Comparison of ENCODE assay signal across 13 cellular contexts in the genomic region with DNA sequence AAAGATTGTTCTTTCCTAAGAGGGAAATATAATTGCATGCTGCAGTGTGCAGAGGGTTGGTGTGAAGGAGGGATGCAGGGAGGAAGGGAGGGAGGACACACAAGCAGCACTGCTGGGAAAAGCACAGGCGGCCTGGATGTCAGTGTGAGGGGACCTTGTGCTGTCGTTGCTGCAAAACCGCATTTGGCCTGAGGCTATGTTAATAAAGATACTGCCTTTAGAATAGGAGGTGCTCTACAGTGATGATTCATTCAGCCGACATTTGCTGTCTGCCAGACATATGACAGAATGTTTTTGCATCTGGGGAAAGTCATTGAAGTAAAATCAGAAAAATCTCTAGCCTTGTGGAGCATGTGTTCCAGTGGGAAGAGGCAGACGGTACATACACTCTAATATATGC. TPM values are rescaled to one million over a fixed set of nuclear protein-coding genes. Genes with fewer than 3 reads are reported as not detected.
DNase-seq lines count a peak whose midpoint lies in the region; FAIRE-seq and TF ChIP-seq lines count a peak whose summit lies in the region.
"Had no signal": no experiment of that assay in that cellular context is flagged by ENCODE, and none has a peak within 500 bp of the region (broad histone marks: within the 10 kb centered on the region; RNA-seq: fewer than 3 reads in every experiment).

No MANE protein-coding gene starts in this region.

- H2AK5ac ChIP-seq in H9 (ENCODE audit: insufficient read length, low read length), result no peak overlapping the region

- no peak overlapping the region for H4K91ac ChIP-seq in H9 (ENCODE audit: insufficient read length, low read depth, low read length)

- no CpG with 5 or more reads among the region's 5 CpGs for WGBS in H9 (ENCODE audit: extremely low coverage, insufficient read length, low lambda C conversion rate)
- 81 to 84% (median 82%) methylated on average over 5 of the region's 5 CpGs for WGBS in small intestine, 3 donors

- H2BK120ac ChIP-seq in H9 (ENCODE audit: low read depth, low read length, poor library complexity, severe bottlenecking), result no peak overlapping the region

- peaks cover 7% of the 10 kb centered on the region for H3K23me2 ChIP-seq in H9 (ENCODE audit: insufficient read length, low read depth, low read length, poor library complexity, severe bottlenecking)

- H3K9me3 ChIP-seq in H9 (ENCODE audit: control insufficient read depth, low read depth, low read length) (no peaks in the 10 kb centered on the region), small intestine (ENCODE audit: control insufficient read depth, low read depth) (no peaks in the 10 kb centered on the region)
- H3K9me3 ChIP-seq: transverse colon had no signal

- H3K56ac ChIP-seq in H9 (ENCODE audit: insufficient read length, low read depth, low read length), result no peak overlapping the region

- no peak overlapping the region for H3K4me2 ChIP-seq in H9 (ENCODE audit: insufficient read depth, insufficient read length, low read length)

- no peak overlapping the region for H2BK5ac ChIP-seq in H9 (ENCODE audit: insufficient read length, low read length)

- H3K79me2 ChIP-seq in H9 (ENCODE audit: insufficient read depth, low read length), result no peaks in the 10 kb centered on the region

- H3K4me1 ChIP-seq in H9 (ENCODE audit: insufficient read depth, low read length) (no peaks in the 10 kb centered on the region; the same call in 1 of the 2 replicates), small intestine (ENCODE audit: control insufficient read depth in 2 of 2, insufficient read depth in 1 of 2, low read depth in 1 of 2, low read length in 1 of 2) (peaks cover 0 to 3% of the 10 kb centered on the region in 2 donors)

- H3K36me3 ChIP-seq in small intestine (ENCODE audit: control insufficient read depth in 2 of 2, insufficient read depth in 2 of 2, low read length in 2 of 2), result no peaks in the 10 kb centered on the region
- H3K36me3 ChIP-seq: transverse colon had no signal

- no peak overlapping the region for H3K27ac ChIP-seq in H9 (ENCODE audit: insufficient read length, low read depth, low read length)
- no peak overlapping the region for H3K27ac ChIP-seq in small intestine (ENCODE audit: low read depth in 1 of 2, low read length in 1 of 2)
- H3K27ac ChIP-seq: transverse colon had no signal

- no peak overlapping the region for H3K27ac Mint-ChIP-seq in H9
- H3K27ac Mint-ChIP-seq: activated naive CD8-positive, alpha-beta T cell had no signal

- TF ChIP-seq CTCF in AG10803 (conservative IDR thresholded peaks at IDR 0.05; ENCODE audit: low read length) (no peak), H9 (conservative IDR thresholded peaks at IDR 0.05) (no peak)

- no peak overlapping the region for H3K23ac ChIP-seq in H9 (ENCODE audit: insufficient read length, low read depth, low read length)

- H3K4me3 Mint-ChIP-seq in H9, result no peak overlapping the region
- H3K4me3 Mint-ChIP-seq: activated naive CD8-positive, alpha-beta T cell had no signal

- H3K27me3 ChIP-seq in H9 (ENCODE audit: insufficient read depth, low read length) (peaks cover 6% of the 10 kb centered on the region; the same call in 1 of the 2 replicates), small intestine (ENCODE audit: control insufficient read depth in 2 of 2, insufficient read depth in 2 of 2, low read length in 2 of 2) (no peaks in the 10 kb centered on the region)

- H3K4me3 ChIP-seq in AG10803 (ENCODE audit: low read length) (no peak overlapping the region), small intestine (ENCODE audit: low read depth in 1 of 2, low read length in 2 of 2) (no peak overlapping the region)
- H3K4me3 ChIP-seq: transverse colon had no signal

- no peak overlapping the region for H3K18ac ChIP-seq in H9 (ENCODE audit: insufficient read length, low read depth, low read length)

- H2AFZ ChIP-seq in H9 (ENCODE audit: low read length), result no peak overlapping the region

- H3K4ac ChIP-seq in H9 (ENCODE audit: low read depth, low read length), result no peak overlapping the region

- no peak overlapping the region for H3T11ph ChIP-seq in H9 (ENCODE audit: low read length)

- H4K5ac ChIP-seq in H9 (ENCODE audit: insufficient read length, low read depth, low read length), result no peak overlapping the region

- H3K14ac ChIP-seq in H9 (ENCODE audit: insufficient read depth, low read length), result no peak overlapping the region

- no peak for FAIRE-seq in small intestine (lab: Jason Lieb, UNC)

- H2BK20ac ChIP-seq in H9 (ENCODE audit: low read depth, low read length, poor library complexity, severe bottlenecking), result no peak overlapping the region

- H4K8ac ChIP-seq in H9 (replicated peaks; ENCODE audit: insufficient read length, low read depth, low read length), result no peak overlapping the region

- no peak overlapping the region for H3K9ac ChIP-seq in H9 (ENCODE audit: extremely low read depth, insufficient read length, low read length)

- DNase-seq in AG10803 (ENCODE audit: low read depth), result peak; percentile 74
- DNase-seq in LoVo (ENCODE audit: low spot score), result peak; percentile 15
- peak; percentile 71 for DNase-seq in astrocyte of the hippocampus (ENCODE audit: low read depth, low spot score)
- DNase-seq in inferior parietal cortex (ENCODE audit: extremely low spot score), result peak; percentile 57
- DNase-seq in H9, result no peak
- no peak for DNase-seq in NCI-H526 treated with DMSO at 0.1 percent for 48 hours (lab: John Stamatoyannopoulos, UW)
- DNase-seq in DMS153 treated with DMSO at 0.1 percent for 48 hours (lab: John Stamatoyannopoulos, UW; ENCODE audit: unreplicated experiment), result no peak
- DNase-seq in small intestine, result no peak
- DNase-seq: DND-41; effector CD8-positive, alpha-beta T cell; NCI-H1436; transverse colon had no signal

- H4K20me1 ChIP-seq in H9 (ENCODE audit: control insufficient read depth, insufficient read depth, insufficient read length), result no peaks in the 10 kb centered on the region

- H3K79me1 ChIP-seq in H9 (ENCODE audit: insufficient read depth, low read depth, low read length, poor library complexity, severe bottlenecking), result no peaks in the 10 kb centered on the region

- no peak overlapping the region for H2BK15ac ChIP-seq in H9 (ENCODE audit: low read depth, low read length)

- H3K36me3 Mint-ChIP-seq in H9 (ENCODE audit: insufficient read depth in 1 of 3, low read depth in 3 of 3), result peaks cover 41 to 51% (median 48%) of the 10 kb centered on the region in 3 experiments

- peaks cover 23% of the 10 kb centered on the region for H3K27me3 Mint-ChIP-seq in H9 (ENCODE audit: low read depth)
- H3K27me3 Mint-ChIP-seq: activated naive CD8-positive, alpha-beta T cell had no signal

- no peak overlapping the region for H2BK12ac ChIP-seq in H9 (ENCODE audit: insufficient read length, low read depth, low read length)

- peaks cover 4% of the 10 kb centered on the region in 2 experiments for H3K4me1 Mint-ChIP-seq in H9

- peaks cover 6 to 8% of the 10 kb centered on the region in 2 experiments; a peak in 4 of 5 replicates for H3K9me3 Mint-ChIP-seq in H9

RNA-seq across cellular contexts. Expression of gene TRIM26, which starts 50.5 kb away (rescaled TPM):
- 33.9 and 35.8 TPM in 2 replicates for total RNA-seq in H9 (2021)
- polyA plus RNA-seq in small intestine, result 10 to 100 TPM; 47.7 to 55.9 (median 49.6) TPM

Comparison
In these comparisons a context has a peak if more than half of its experiments do, and no peak if none do; other contexts are left out.
1. DNase-seq: peak in AG10803 (single experiment), LoVo (single experiment), astrocyte of the hippocampus (single experiment) and inferior parietal cortex (single experiment); none in H9 (single experiment), NCI-H526 treated with DMSO at 0.1 percent for 48 hours (single experiment), DMS153 treated with DMSO at 0.1 percent for 48 hours (single experiment) and small intestine (single experiment).